ENCODE assay signal across 8 cellular contexts in genomic region chr2:7430869-7431641, GRCh38.
A peak's percentile ranks its signal among the peaks of the same experiment; 100 is the strongest.
DNase-seq lines count a peak whose midpoint lies in the region; ATAC-seq and TF ChIP-seq lines count a peak whose summit lies in the region.

No MANE protein-coding gene starts in this region.

- peak overlapping the region; percentile 84 for H3K4me3 Mint-ChIP-seq in CD8-positive, alpha-beta T cell
- H3K4me3 Mint-ChIP-seq in T-helper 17 cell (peak overlapping the region; percentile 85), endothelial cell (ENCODE audit: unreplicated experiment) (peak overlapping the region; percentile 22), type B pancreatic cell (peak overlapping the region; percentile 70)
- peak overlapping the region; percentile 77 to 91 (median 86) for H3K4me3 Mint-ChIP-seq in naive thymus-derived CD4-positive, alpha-beta T cell

- intact Hi-C loops in CD8-positive, alpha-beta T cell (cut with DNase I, micrococcal nuclease): loop anchor here (1.0 to 5.0 kb wide), 5 partner anchors 18 to 240 kb away; no protein-coding TSS in a partner anchor
- intact Hi-C loops in naive thymus-derived CD4-positive, alpha-beta T cell (cut with micrococcal nuclease): loop anchor here (1.0 to 10.0 kb wide), 7 partner anchors 19 to 872 kb away; partner anchors contain the start of gene RNF144A (in 1 of the 2)

- ATAC-seq in CD8-positive, alpha-beta T cell: peak; percentile 35
- ATAC-seq in HG02642 (IDR thresholded peaks at IDR 0.05; ENCODE audit: poor library complexity, unreplicated experiment) (peak; percentile 49), T-helper 17 cell (peak; percentile 43)
- peak; percentile 64 for ATAC-seq in naive thymus-derived CD4-positive, alpha-beta T cell

- H3K27ac Mint-ChIP-seq in CD8-positive, alpha-beta T cell: peak overlapping the region; percentile 98
- H3K27ac Mint-ChIP-seq in T-helper 17 cell (peak overlapping the region; percentile 61), endothelial cell (ENCODE audit: unreplicated experiment) (no peak overlapping the region), type B pancreatic cell (no peak overlapping the region)
- H3K27ac Mint-ChIP-seq in naive thymus-derived CD4-positive, alpha-beta T cell: peak overlapping the region; percentile 71 to 99 (median 91)

- H3K36me3 Mint-ChIP-seq in CD8-positive, alpha-beta T cell: peaks cover 15% of the 10 kb centered on the region
- H3K36me3 Mint-ChIP-seq in T-helper 17 cell (ENCODE audit: low read depth) (peaks cover 4% of the 10 kb centered on the region), endothelial cell (ENCODE audit: low read depth, unreplicated experiment) (peaks cover 3% of the 10 kb centered on the region), type B pancreatic cell (no peaks in the 10 kb centered on the region)
- H3K36me3 Mint-ChIP-seq in naive thymus-derived CD4-positive, alpha-beta T cell: peaks cover 0 to 40% (median 3%) of the 10 kb centered on the region in 5 donors

- no peaks in the 10 kb centered on the region for H3K27me3 ChIP-seq in CD8-positive, alpha-beta T cell (ENCODE audit: insufficient read depth, low read length)
- no peaks in the 10 kb centered on the region for H3K27me3 ChIP-seq in naive thymus-derived CD4-positive, alpha-beta T cell (ENCODE audit: control insufficient read depth in 2 of 2, insufficient read depth in 2 of 2, low read length in 2 of 2)

- H3K36me3 ChIP-seq in CD8-positive, alpha-beta T cell (ENCODE audit: insufficient read depth, low read length): no peaks in the 10 kb centered on the region
- H3K36me3 ChIP-seq in naive thymus-derived CD4-positive, alpha-beta T cell (ENCODE audit: control insufficient read depth in 2 of 3, insufficient read depth in 3 of 3, low read length in 3 of 3): no peaks in the 10 kb centered on the region

- CTCF ChIA-PET in CD8-positive, alpha-beta T cell (lab: Charles Lee): interaction anchor here (0.7 to 1.6 kb wide), 5 partner anchors 11 to 1254 kb away, joined by 3 to 11 read pairs (median 5); partner anchors contain the start of gene ID2
- CTCF ChIA-PET in naive thymus-derived CD4-positive, alpha-beta T cell (lab: Charles Lee): interaction anchor here (0.5 to 1.4 kb wide), 5 partner anchors 21 to 1251 kb away, joined by 3 to 11 read pairs (median 5); partner anchors contain the start of gene ID2

- TF ChIP-seq CTCF in CD8-positive, alpha-beta T cell (IDR thresholded peaks at IDR 0.05): no peak
- no peak for TF ChIP-seq CTCF in endothelial cell (IDR thresholded peaks at IDR 0.05; ENCODE audit: unreplicated experiment)
- TF ChIP-seq CTCF in type B pancreatic cell (conservative IDR thresholded peaks at IDR 0.05): no peak

- H3K4me3 ChIP-seq in CD8-positive, alpha-beta T cell (ENCODE audit: low read depth, low read length): peak overlapping the region; percentile 45
- H3K4me3 ChIP-seq in naive thymus-derived CD4-positive, alpha-beta T cell (ENCODE audit: low read length): peak overlapping the region; percentile 36

- H3K9me3 ChIP-seq in CD8-positive, alpha-beta T cell (ENCODE audit: low read length): no peaks in the 10 kb centered on the region
- peaks cover 2% of the 10 kb centered on the region for H3K9me3 ChIP-seq in T-helper 17 cell (ENCODE audit: control insufficient read depth, low read length, poor library complexity, severe bottlenecking)
- H3K9me3 ChIP-seq in naive thymus-derived CD4-positive, alpha-beta T cell (ENCODE audit: control insufficient read depth in 2 of 3, low read length in 3 of 3): peaks cover 0 to 12% (median 0%) of the 10 kb centered on the region in 3 experiments

- peaks cover 57% of the 10 kb centered on the region for H3K4me1 Mint-ChIP-seq in CD8-positive, alpha-beta T cell (ENCODE audit: low read depth)
- H3K4me1 Mint-ChIP-seq in T-helper 17 cell: peaks cover 31% of the 10 kb centered on the region
- H3K4me1 Mint-ChIP-seq in endothelial cell (ENCODE audit: unreplicated experiment): peaks cover 6% of the 10 kb centered on the region
- peaks cover 24 to 64% (median 54%) of the 10 kb centered on the region in 7 donors for H3K4me1 Mint-ChIP-seq in naive thymus-derived CD4-positive, alpha-beta T cell
- H3K4me1 Mint-ChIP-seq in type B pancreatic cell (ENCODE audit: unreplicated experiment): peaks cover 11% of the 10 kb centered on the region

- peaks cover 9% of the 10 kb centered on the region for H3K9me3 Mint-ChIP-seq in CD8-positive, alpha-beta T cell
- H3K9me3 Mint-ChIP-seq in endothelial cell (ENCODE audit: unreplicated experiment) (peaks cover 4% of the 10 kb centered on the region), type B pancreatic cell (peaks cover 9% of the 10 kb centered on the region)
- peaks cover 3 to 25% (median 11%) of the 10 kb centered on the region in 11 donors for H3K9me3 Mint-ChIP-seq in naive thymus-derived CD4-positive, alpha-beta T cell

- POLR2A ChIA-PET in CD8-positive, alpha-beta T cell (lab: Charles Lee): interaction anchor here (0.8 to 1.4 kb wide), 9 partner anchors 13 to 1251 kb away, joined by 3 to 15 read pairs (median 5); partner anchors contain the start of gene ID2
- POLR2A ChIA-PET in naive thymus-derived CD4-positive, alpha-beta T cell (lab: Charles Lee): interaction anchor here (0.6 to 1.4 kb wide), 6 partner anchors 12 to 1251 kb away, joined by 3 to 9 read pairs (median 6); partner anchors contain the start of gene ID2

- no peaks in the 10 kb centered on the region for H3K27me3 Mint-ChIP-seq in CD8-positive, alpha-beta T cell (ENCODE audit: low read depth)
- H3K27me3 Mint-ChIP-seq in T-helper 17 cell: peaks cover 21% of the 10 kb centered on the region
- peaks cover 1% of the 10 kb centered on the region for H3K27me3 Mint-ChIP-seq in endothelial cell (ENCODE audit: unreplicated experiment)
- no peaks in the 10 kb centered on the region for H3K27me3 Mint-ChIP-seq in naive thymus-derived CD4-positive, alpha-beta T cell
- peaks cover 6% of the 10 kb centered on the region for H3K27me3 Mint-ChIP-seq in type B pancreatic cell

- DNase-seq in CD8-positive, alpha-beta T cell: peak in 5 of 7 experiments; percentile 37 to 85 (median 43)
- DNase-seq in T-helper 17 cell (no peak), endothelial cell (ENCODE audit: low spot score) (peak; percentile 46), type B pancreatic cell (ENCODE audit: extremely low spot score, unreplicated experiment) (no peak), mesenteric fat pad (ENCODE audit: low spot score) (no peak), kidney glomerular epithelial cell (lab: John Stamatoyannopoulos, UW) (no peak)
- peak in 6 of 9 donors; percentile 31 to 69 (median 38) for DNase-seq in naive thymus-derived CD4-positive, alpha-beta T cell

- H3K4me1 ChIP-seq in CD8-positive, alpha-beta T cell (ENCODE audit: insufficient read depth, low read length): peaks cover 43% of the 10 kb centered on the region
- peaks cover 4 to 29% of the 10 kb centered on the region in 2 donors for H3K4me1 ChIP-seq in naive thymus-derived CD4-positive, alpha-beta T cell (ENCODE audit: control insufficient read depth in 2 of 2, insufficient read depth in 2 of 2, low read length in 2 of 2)

- peak overlapping the region; percentile 57 for H3K27ac ChIP-seq in CD8-positive, alpha-beta T cell (ENCODE audit: low read depth, low read length)
- peak overlapping the region; percentile 47 for H3K27ac ChIP-seq in naive thymus-derived CD4-positive, alpha-beta T cell (ENCODE audit: low read depth, low read length)

Comparison
In these comparisons a context has a peak if more than half of its experiments do, and no peak if none do; other contexts are left out.
1. DNase-seq: peak in CD8-positive, alpha-beta T cell (5 of 7), endothelial cell (single experiment) and naive thymus-derived CD4-positive, alpha-beta T cell (6 of 9); none in T-helper 17 cell (0 of 3), type B pancreatic cell (single experiment), mesenteric fat pad (single experiment) and kidney glomerular epithelial cell (single experiment).
2. H3K27ac Mint-ChIP-seq: peak in CD8-positive, alpha-beta T cell (single experiment), T-helper 17 cell (single experiment) and naive thymus-derived CD4-positive, alpha-beta T cell (9 of 9); none in endothelial cell (single experiment) and type B pancreatic cell (single experiment).
3. H3K4me3 Mint-ChIP-seq: peak in every context shown above with its lines; median percentile 86 in naive thymus-derived CD4-positive, alpha-beta T cell; 85 in T-helper 17 cell; 84 in CD8-positive, alpha-beta T cell; 70 in type B pancreatic cell; 22 in endothelial cell.
4. Peak in every context shown above with its lines, with median percentiles within 50 percentile points of each other: ATAC-seq.